Comparison of ENCODE assay signal across 1 cellular context in genomic region chr5:140345919-140346347, GRCh38.
TF ChIP-seq lines count a peak whose summit lies in the region.

No MANE protein-coding gene starts in this region.

TF ChIP-seq in K562, 482 proteins besides CTCF, POLR2A, EP300 and RAD21:
- TF ChIP-seq E4F1 (CRISPR knock-in tag; IDR thresholded peaks at IDR 0.05; ENCODE audit: borderline replicate concordance), result no peak
- no peak for TF ChIP-seq TARDBP (IDR thresholded peaks at IDR 0.05)
- no peak for TF ChIP-seq IRF9 (tag; IDR thresholded peaks at IDR 0.05)
- TF ChIP-seq ZNF318 (IDR thresholded peaks at IDR 0.05; ENCODE audit: borderline replicate concordance in 1 of 2, low read depth in 1 of 2), result no peak
- TF ChIP-seq ZBTB7A (IDR thresholded peaks at IDR 0.05; ENCODE audit: borderline replicate concordance, control insufficient read depth, low read depth, low read length), result peak; percentile 70; the same call in 1 of the 2 replicates
- no peak for TF ChIP-seq LCOR (CRISPR knock-in tag; IDR thresholded peaks at IDR 0.05)
- peak; percentile 53; the same call in 1 of the 2 replicates for TF ChIP-seq EGR1 (conservative IDR thresholded peaks at IDR 0.05)
- no peak for TF ChIP-seq ZNF311 (CRISPR knock-in tag; IDR thresholded peaks at IDR 0.05)
- no peak for TF ChIP-seq PBX2 (CRISPR knock-in tag; IDR thresholded peaks at IDR 0.05; ENCODE audit: low read depth)
- TF ChIP-seq PBX2 (tag; conservative IDR thresholded peaks at IDR 0.05; ENCODE audit: low read depth), result no peak
